19 cellular contexts compared by ENCODE assay signal in the genomic region with DNA sequence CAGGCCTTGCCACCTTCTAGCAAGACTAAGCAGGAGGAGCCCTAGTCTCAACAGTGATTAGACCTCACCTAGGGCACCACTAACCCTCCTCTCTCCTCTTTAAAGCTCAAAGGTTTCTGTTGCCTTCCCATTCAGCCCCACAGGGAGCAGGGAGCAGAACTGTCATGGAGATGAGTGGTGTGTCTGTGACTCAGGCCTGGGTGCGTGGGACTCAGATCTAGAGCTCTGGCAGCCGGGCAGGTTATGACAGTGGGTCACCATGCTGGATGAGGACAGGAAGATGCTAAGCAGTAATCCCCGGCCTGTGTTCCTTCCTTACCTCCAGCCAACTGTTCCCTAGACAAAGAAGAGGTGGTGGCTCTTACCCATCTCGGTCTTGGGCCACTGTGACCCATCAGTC.
A peak's percentile ranks its signal among the peaks of the same experiment; 100 is the strongest.
DNase-seq lines count a peak whose midpoint lies in the region; ATAC-seq and TF ChIP-seq lines count a peak whose summit lies in the region.
"Had no signal": no experiment of that assay in that cellular context is flagged by ENCODE, and none has a peak within 500 bp of the region (broad histone marks: within the 10 kb centered on the region; RNA-seq: fewer than 3 reads in every experiment).

No MANE protein-coding gene starts in this region.

- H3K9me3 Mint-ChIP-seq in activated CD4-positive, alpha-beta memory T cell treated with anti-CD3 and anti-CD28 coated beads for 36 hours, result no peaks in the 10 kb centered on the region
- H3K9me3 Mint-ChIP-seq in activated CD4-positive, alpha-beta memory T cell treated with anti-CD3 and anti-CD28 coated beads, Interleukin-2, amount 10 ng/mL, durations not matched to agents 7 days and 5 days, result no peaks in the 10 kb centered on the region
- no peaks in the 10 kb centered on the region for H3K9me3 Mint-ChIP-seq in CD4-positive, alpha-beta T cell
- no peaks in the 10 kb centered on the region for H3K9me3 Mint-ChIP-seq in T-cell
- no peaks in the 10 kb centered on the region for H3K9me3 Mint-ChIP-seq in naive thymus-derived CD4-positive, alpha-beta T cell
- H3K9me3 Mint-ChIP-seq: activated T-cell treated with anti-CD3 and anti-CD28 coated beads, Interleukin-2, amount 50 U/mL, for 72 hours; T-helper 2 cell treated with Interferon-gamma antibody and Interleukin-4, amounts not matched to agents 5 μg/mL and 100 μg/mL, for 36 hours had no signal

- no peak overlapping the region for H3K27ac Mint-ChIP-seq in activated CD4-positive, alpha-beta memory T cell treated with anti-CD3 and anti-CD28 coated beads for 36 hours
- H3K27ac Mint-ChIP-seq in activated CD4-positive, alpha-beta memory T cell treated with anti-CD3 and anti-CD28 coated beads, Interleukin-2, amount 10 ng/mL, durations not matched to agents 7 days and 5 days, result no peak overlapping the region
- peak overlapping the region; percentile 92 for H3K27ac Mint-ChIP-seq in CD4-positive, alpha-beta T cell
- H3K27ac Mint-ChIP-seq in T-cell, result peak overlapping the region; percentile 52 to 99
- peak overlapping the region in 5 of 9 donors; percentile 91 to 99 (median 96) for H3K27ac Mint-ChIP-seq in naive thymus-derived CD4-positive, alpha-beta T cell
- H3K27ac Mint-ChIP-seq: activated T-cell treated with anti-CD3 and anti-CD28 coated beads, Interleukin-2, amount 50 U/mL, for 72 hours; T-helper 2 cell treated with Interferon-gamma antibody and Interleukin-4, amounts not matched to agents 5 μg/mL and 100 μg/mL, for 36 hours had no signal

- no peak overlapping the region for H3K4me3 Mint-ChIP-seq in activated CD4-positive, alpha-beta memory T cell treated with anti-CD3 and anti-CD28 coated beads for 36 hours
- no peak overlapping the region for H3K4me3 Mint-ChIP-seq in activated CD4-positive, alpha-beta memory T cell treated with anti-CD3 and anti-CD28 coated beads, Interleukin-2, amount 10 ng/mL, durations not matched to agents 7 days and 5 days
- H3K4me3 Mint-ChIP-seq in CD4-positive, alpha-beta T cell, result no peak overlapping the region
- no peak overlapping the region for H3K4me3 Mint-ChIP-seq in T-cell
- H3K4me3 Mint-ChIP-seq in naive thymus-derived CD4-positive, alpha-beta T cell, result peak overlapping the region in 2 of 10 donors; percentile 29 to 63
- H3K4me3 Mint-ChIP-seq: activated T-cell treated with anti-CD3 and anti-CD28 coated beads, Interleukin-2, amount 50 U/mL, for 72 hours; T-helper 2 cell treated with Interferon-gamma antibody and Interleukin-4, amounts not matched to agents 5 μg/mL and 100 μg/mL, for 36 hours had no signal

- peaks cover 25 to 38% of the 10 kb centered on the region in 2 donors for H3K4me1 ChIP-seq in naive thymus-derived CD4-positive, alpha-beta T cell (ENCODE audit: control insufficient read depth in 2 of 2, insufficient read depth in 2 of 2, low read length in 2 of 2)

- intact Hi-C loops in activated CD4-positive, alpha-beta memory T cell treated with anti-CD3 and anti-CD28 coated beads for 36 hours (cut with micrococcal nuclease), result no loop called here
- intact Hi-C loops in CD4-positive, alpha-beta T cell (cut with DNase I, micrococcal nuclease), result loop anchor here (5.0 to 10.0 kb wide), 2 partner anchors 101 to 1008 kb away; no protein-coding TSS in a partner anchor
- intact Hi-C loops in naive thymus-derived CD4-positive, alpha-beta T cell (cut with micrococcal nuclease), result no loop called here

- POLR2A ChIA-PET in activated CD4-positive, alpha-beta memory T cell treated with anti-CD3 and anti-CD28 coated beads for 36 hours (lab: Charles Lee), result no interaction called here
- POLR2A ChIA-PET in activated CD4-positive, alpha-beta memory T cell treated with anti-CD3 and anti-CD28 coated beads, Interleukin-2, amount 10 ng/mL, durations not matched to agents 7 days and 5 days (lab: Charles Lee), result no interaction called here
- POLR2A ChIA-PET in CD4-positive, alpha-beta T cell (lab: Charles Lee), result interaction anchor here (1.2 to 1.9 kb wide), 3 partner anchors 8 to 60 kb away, joined by 3 to 7 read pairs (median 3); partner anchors contain the start of gene COA6
- POLR2A ChIA-PET in T-cell (lab: Charles Lee), result no interaction called here
- POLR2A ChIA-PET in naive thymus-derived CD4-positive, alpha-beta T cell (lab: Charles Lee), result no interaction called here

- no peak for TF ChIP-seq CTCF in CD4-positive, alpha-beta T cell (IDR thresholded peaks at IDR 0.05)

- no peaks in the 10 kb centered on the region for H3K36me3 ChIP-seq in naive thymus-derived CD4-positive, alpha-beta T cell (ENCODE audit: control insufficient read depth in 2 of 3, insufficient read depth in 3 of 3, low read length in 3 of 3)

- H3K27me3 ChIP-seq in CD4-positive, alpha-beta T cell (ENCODE audit: control insufficient read depth, insufficient read depth, low read length), result no peaks in the 10 kb centered on the region
- H3K27me3 ChIP-seq in naive thymus-derived CD4-positive, alpha-beta T cell (ENCODE audit: control insufficient read depth in 2 of 2, insufficient read depth in 2 of 2, low read length in 2 of 2), result no peaks in the 10 kb centered on the region

- no peak overlapping the region for H3K27ac ChIP-seq in CD4-positive, alpha-beta T cell (ENCODE audit: low read depth, low read length)
- H3K27ac ChIP-seq in naive thymus-derived CD4-positive, alpha-beta T cell (ENCODE audit: low read depth, low read length), result no peak overlapping the region
- H3K27ac ChIP-seq: epithelial cell of prostate had no signal

- H3K4me3 ChIP-seq in naive thymus-derived CD4-positive, alpha-beta T cell (ENCODE audit: low read length), result no peak overlapping the region
- H3K4me3 ChIP-seq: A549, GM12878 had no signal

- peaks cover 33% of the 10 kb centered on the region for H3K27me3 Mint-ChIP-seq in activated CD4-positive, alpha-beta memory T cell treated with anti-CD3 and anti-CD28 coated beads for 36 hours
- no peaks in the 10 kb centered on the region for H3K27me3 Mint-ChIP-seq in activated CD4-positive, alpha-beta memory T cell treated with anti-CD3 and anti-CD28 coated beads, Interleukin-2, amount 10 ng/mL, durations not matched to agents 7 days and 5 days
- H3K27me3 Mint-ChIP-seq in CD4-positive, alpha-beta T cell, result no peaks in the 10 kb centered on the region
- peaks cover 0 to 18% of the 10 kb centered on the region in 2 donors for H3K27me3 Mint-ChIP-seq in T-cell
- H3K27me3 Mint-ChIP-seq in naive thymus-derived CD4-positive, alpha-beta T cell, result peaks cover 0 to 29% (median 6%) of the 10 kb centered on the region in 5 donors

- no peak for ATAC-seq in CD4-positive, alpha-beta T cell (ENCODE audit: poor library complexity)
- ATAC-seq in T-cell (replicated peaks in 1 of 4) (no peak), GM18498 (IDR thresholded peaks at IDR 0.05; ENCODE audit: unreplicated experiment) (no peak), HG03378 (IDR thresholded peaks at IDR 0.05; ENCODE audit: unreplicated experiment) (no peak)
- ATAC-seq in naive thymus-derived CD4-positive, alpha-beta T cell, result no peak
- ATAC-seq: A549, GM12878 had no signal

- H3K36me3 Mint-ChIP-seq in activated CD4-positive, alpha-beta memory T cell treated with anti-CD3 and anti-CD28 coated beads for 36 hours, result no peaks in the 10 kb centered on the region
- peaks cover 4% of the 10 kb centered on the region for H3K36me3 Mint-ChIP-seq in activated CD4-positive, alpha-beta memory T cell treated with anti-CD3 and anti-CD28 coated beads, Interleukin-2, amount 10 ng/mL, durations not matched to agents 7 days and 5 days (ENCODE audit: low read depth)
- no peaks in the 10 kb centered on the region for H3K36me3 Mint-ChIP-seq in CD4-positive, alpha-beta T cell (ENCODE audit: low read depth)
- H3K36me3 Mint-ChIP-seq in T-cell, result no peaks in the 10 kb centered on the region
- no peaks in the 10 kb centered on the region for H3K36me3 Mint-ChIP-seq in naive thymus-derived CD4-positive, alpha-beta T cell

- H3K4me1 Mint-ChIP-seq in activated CD4-positive, alpha-beta memory T cell treated with anti-CD3 and anti-CD28 coated beads for 36 hours (ENCODE audit: low read depth), result peaks cover 34% of the 10 kb centered on the region
- peaks cover 10% of the 10 kb centered on the region for H3K4me1 Mint-ChIP-seq in activated CD4-positive, alpha-beta memory T cell treated with anti-CD3 and anti-CD28 coated beads, Interleukin-2, amount 10 ng/mL, durations not matched to agents 7 days and 5 days
- peaks cover 45% of the 10 kb centered on the region for H3K4me1 Mint-ChIP-seq in CD4-positive, alpha-beta T cell (ENCODE audit: low read depth)
- H3K4me1 Mint-ChIP-seq in T-cell, result peaks cover 0 to 85% (median 25%) of the 10 kb centered on the region in 3 donors
- peaks cover 0 to 67% (median 44%) of the 10 kb centered on the region in 7 donors for H3K4me1 Mint-ChIP-seq in naive thymus-derived CD4-positive, alpha-beta T cell

- DNase-seq in activated CD4-positive, alpha-beta memory T cell treated with anti-CD3 and anti-CD28 coated beads for 36 hours, result peak; percentile 40
- DNase-seq in activated CD4-positive, alpha-beta memory T cell treated with anti-CD3 and anti-CD28 coated beads, Interleukin-2, amount 10 ng/mL, durations not matched to agents 7 days and 5 days, result no peak
- DNase-seq in CD4-positive, alpha-beta T cell, result no peak
- DNase-seq in T-cell (no peak), ecto neural progenitor cell (ENCODE audit: low spot score) (no peak)
- no peak for DNase-seq in naive thymus-derived CD4-positive, alpha-beta T cell
- DNase-seq: cerebellar nuclear complex, COR-L47, KG1, NCI-H1436, NCI-H2107, NCI-H446 treated with DMSO at 0.1 percent for 48 hours had no signal

- CTCF ChIA-PET in activated CD4-positive, alpha-beta memory T cell treated with anti-CD3 and anti-CD28 coated beads for 36 hours (lab: Charles Lee), result interaction anchor here (1.3 to 9.2 kb wide), 4 partner anchors 10 to 197 kb away, joined by 4 to 170 read pairs (median 73); no protein-coding TSS in a partner anchor
- CTCF ChIA-PET in activated CD4-positive, alpha-beta memory T cell treated with anti-CD3 and anti-CD28 coated beads, Interleukin-2, amount 10 ng/mL, durations not matched to agents 7 days and 5 days (lab: Charles Lee), result interaction anchor here (1.0 to 7.1 kb wide), 5 partner anchors 10 to 199 kb away, joined by 3 to 108 read pairs (median 8); no protein-coding TSS in a partner anchor
- CTCF ChIA-PET in CD4-positive, alpha-beta T cell (lab: Charles Lee), result interaction anchor here (9.2 kb wide), 1 partner anchor 10 kb away, joined by 156 read pairs; no protein-coding TSS in a partner anchor
- CTCF ChIA-PET in T-cell (lab: Charles Lee), result interaction anchor here (0.6 to 1.9 kb wide), 5 partner anchors 10 to 974 kb away, joined by 3 to 4 read pairs (median 3); no protein-coding TSS in a partner anchor
- CTCF ChIA-PET in naive thymus-derived CD4-positive, alpha-beta T cell (lab: Charles Lee), result no interaction called here

- no peaks in the 10 kb centered on the region for H3K9me3 ChIP-seq in CD4-positive, alpha-beta T cell (ENCODE audit: control insufficient read depth, low read length)
- H3K9me3 ChIP-seq in naive thymus-derived CD4-positive, alpha-beta T cell (ENCODE audit: control insufficient read depth in 2 of 3, low read length in 3 of 3), result no peaks in the 10 kb centered on the region
- H3K9me3 ChIP-seq: A549 had no signal

Comparison
In these comparisons a context has a peak if more than half of its experiments do, and no peak if none do; other contexts are left out.
1. H3K27ac Mint-ChIP-seq: peak in CD4-positive, alpha-beta T cell (single experiment), T-cell (2 of 2) and naive thymus-derived CD4-positive, alpha-beta T cell (5 of 9); none in activated CD4-positive, alpha-beta memory T cell treated with anti-CD3 and anti-CD28 coated beads for 36 hours (single experiment) and activated CD4-positive, alpha-beta memory T cell treated with anti-CD3 and anti-CD28 coated beads, Interleukin-2, amount 10 ng/mL, durations not matched to agents 7 days and 5 days (single experiment).
2. intact Hi-C loops: an anchor here in CD4-positive, alpha-beta T cell (5.0 to 10.0 kb wide); none called in activated CD4-positive, alpha-beta memory T cell treated with anti-CD3 and anti-CD28 coated beads for 36 hours and naive thymus-derived CD4-positive, alpha-beta T cell.